In the genomic region with DNA sequence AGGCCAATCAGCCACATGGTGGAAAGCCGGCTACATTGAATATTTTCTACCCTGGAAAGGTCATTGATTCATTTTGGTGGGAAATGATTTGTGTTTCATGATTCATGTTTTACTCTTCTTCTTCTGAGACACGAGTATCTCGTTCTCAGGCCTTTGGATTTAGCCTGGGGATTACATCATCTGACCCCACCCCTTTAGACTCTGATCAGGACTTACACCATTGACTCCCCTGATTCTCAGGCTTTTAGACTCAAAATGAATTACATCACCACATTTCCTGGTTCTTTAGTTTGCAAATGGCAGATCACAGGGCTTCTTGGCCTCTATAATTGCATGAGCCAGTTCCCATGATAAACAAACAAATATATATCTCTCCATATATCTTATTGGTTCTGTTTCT, we compare ENCODE assay signal across 35 cellular contexts.
"Had no signal": no experiment of that assay in that cellular context is flagged by ENCODE, and none has a peak within 500 bp of the region (broad histone marks: within the 10 kb centered on the region; RNA-seq: fewer than 3 reads in every experiment).

No MANE protein-coding gene starts in this region.

- H3K9me3 ChIP-seq: body of pancreas, ovary had no signal

- DNase-seq: activated CD4-positive, alpha-beta T cell treated with anti-CD3 and anti-CD28 coated beads for 1 hour; activated CD4-positive, alpha-beta T cell treated with anti-CD3 and anti-CD28 coated beads, Interleukin-2, amount 10 ng/mL, durations not matched to agents 7 days and 5 days; activated CD8-positive, alpha-beta T cell treated with anti-CD3 and anti-CD28 coated beads for 36 hours; activated gamma-delta T cell treated with Interleukin-2 at 50 U/mL for 16 hours; activated T-cell treated with anti-CD3 and anti-CD28 coated beads, Interleukin-2, amount 50 U/mL, for 4 hours; anterior cingulate cortex; body of pancreas; cerebellar nuclear complex; dorsolateral prefrontal cortex; effector memory CD4-positive, alpha-beta T cell; foreskin keratinocyte; heart right ventricle; left colon; mammary epithelial cell; naive B cell; ovary; retina; sigmoid colon; stimulated activated CD4-positive, alpha-beta T cell treated with anti-CD3 and anti-CD28 coated beads, Interleukin-1b, Interleukin-23, amount 100 ng/mL, for 48 hours; stimulated activated CD4-positive, alpha-beta T cell treated with anti-CD3 and anti-CD28 coated beads, Interleukin-4, amount 100 ng/mL, for 4 hours; stimulated activated CD8-positive, alpha-beta memory T cell treated with anti-CD3 and anti-CD28 coated beads, Interleukin-4, amount 100 ng/mL, for 48 hours; stimulated activated naive CD8-positive, alpha-beta T cell treated with anti-CD3 and anti-CD28 coated beads, Interleukin-15, amount 100 ng/mL, for 72 hours; substantia nigra; T-helper 17 cell; upper lobe of left lung had no signal

- H3K4me3 Mint-ChIP-seq: activated CD4-positive, alpha-beta T cell treated with anti-CD3 and anti-CD28 coated beads, Interleukin-2, amount 10 ng/mL, durations not matched to agents 7 days and 5 days; activated CD8-positive, alpha-beta T cell treated with anti-CD3 and anti-CD28 coated beads for 36 hours; activated T-cell treated with anti-CD3 and anti-CD28 coated beads, Interleukin-2, amount 50 U/mL, for 4 hours; activated T-helper 17 cell treated with anti-CD3 and anti-CD28 coated beads, Interleukin-2, amount 50 U/mL, for 72 hours; mesothelial cell of epicardium; naive B cell; stimulated activated memory B cell treated with anti-CD40 and anti-IgM and Interleukin-4, amounts not matched to agents 10 μg/mL and 1 μg/mL and 100 μg/mL, for 72 hours; stimulated activated naive CD8-positive, alpha-beta T cell treated with anti-CD3 and anti-CD28 coated beads, Interleukin-15, amount 100 ng/mL, for 72 hours; T-helper 17 cell; WTC11 had no signal

- H3K27me3 Mint-ChIP-seq: activated CD4-positive, alpha-beta T cell treated with anti-CD3 and anti-CD28 coated beads, Interleukin-2, amount 10 ng/mL, durations not matched to agents 7 days and 5 days; activated T-helper 17 cell treated with anti-CD3 and anti-CD28 coated beads, Interleukin-2, amount 50 U/mL, for 72 hours; progenitor cell of endocrine pancreas; stimulated activated naive CD8-positive, alpha-beta T cell treated with anti-CD3 and anti-CD28 coated beads, Interleukin-15, amount 100 ng/mL, for 72 hours; T-helper 17 cell had no signal

- H3K4me1 ChIP-seq: body of pancreas, foreskin keratinocyte, heart right ventricle, sigmoid colon, upper lobe of left lung had no signal

- H3K27ac ChIP-seq: body of pancreas, cardiac muscle cell, coronary artery, dorsolateral prefrontal cortex, foreskin keratinocyte, heart right ventricle, ovary, sigmoid colon, upper lobe of left lung had no signal

- H3K36me3 Mint-ChIP-seq: mesothelial cell of epicardium; naive B cell; stimulated activated memory B cell treated with anti-CD40 and anti-IgM and Interleukin-4, amounts not matched to agents 10 μg/mL and 1 μg/mL and 100 μg/mL, for 72 hours had no signal

- H3K4me2 ChIP-seq: smooth muscle cell had no signal

- FAIRE-seq: islet of Langerhans had no signal

- H3K27ac Mint-ChIP-seq: activated CD4-positive, alpha-beta T cell treated with anti-CD3 and anti-CD28 coated beads, Interleukin-2, amount 10 ng/mL, durations not matched to agents 7 days and 5 days; activated CD8-positive, alpha-beta T cell treated with anti-CD3 and anti-CD28 coated beads for 36 hours; activated naive CD4-positive, alpha-beta T cell treated with anti-CD3 and anti-CD28 coated beads, Interleukin-2, amount 50 U/mL, for 72 hours; activated T-helper 17 cell treated with anti-CD3 and anti-CD28 coated beads, Interleukin-2, amount 50 U/mL, for 72 hours; mesothelial cell of epicardium; naive B cell; progenitor cell of endocrine pancreas; stimulated activated memory B cell treated with anti-CD40 and anti-IgM and Interleukin-4, amounts not matched to agents 10 μg/mL and 1 μg/mL and 100 μg/mL, for 72 hours; T-helper 17 cell; WTC11 had no signal

- H3K4me3 ChIP-seq: body of pancreas, cardiac muscle cell, coronary artery, dorsolateral prefrontal cortex, heart right ventricle, ovary, sigmoid colon, smooth muscle cell, upper lobe of left lung had no signal

- H3K27me3 ChIP-seq: body of pancreas, cardiac muscle cell, dorsolateral prefrontal cortex, foreskin keratinocyte, heart right ventricle, ovary, sigmoid colon, upper lobe of left lung had no signal

- H3K36me3 ChIP-seq: cardiac muscle cell, heart right ventricle, ovary, sigmoid colon, upper lobe of left lung had no signal

- ATAC-seq: activated CD8-positive, alpha-beta T cell treated with anti-CD3 and anti-CD28 coated beads for 36 hours; activated naive CD4-positive, alpha-beta T cell treated with anti-CD3 and anti-CD28 coated beads, Interleukin-2, amount 50 U/mL, for 72 hours; activated T-cell treated with anti-CD3 and anti-CD28 coated beads, Interleukin-2, amount 50 U/mL, for 4 hours; activated T-helper 17 cell treated with anti-CD3 and anti-CD28 coated beads, Interleukin-2, amount 50 U/mL, for 72 hours; body of pancreas; foreskin keratinocyte; heart right ventricle; left colon; stimulated activated memory B cell treated with anti-CD40 and anti-IgM and Interleukin-4, amounts not matched to agents 10 μg/mL and 1 μg/mL and 100 μg/mL, for 72 hours; stimulated activated naive CD8-positive, alpha-beta T cell treated with anti-CD3 and anti-CD28 coated beads, Interleukin-15, amount 100 ng/mL, for 72 hours; T-helper 17 cell; WTC11 had no signal

- H3K4me1 Mint-ChIP-seq: activated CD4-positive, alpha-beta T cell treated with anti-CD3 and anti-CD28 coated beads, Interleukin-2, amount 10 ng/mL, durations not matched to agents 7 days and 5 days; activated T-helper 17 cell treated with anti-CD3 and anti-CD28 coated beads, Interleukin-2, amount 50 U/mL, for 72 hours; mesothelial cell of epicardium; naive B cell; stimulated activated memory B cell treated with anti-CD40 and anti-IgM and Interleukin-4, amounts not matched to agents 10 μg/mL and 1 μg/mL and 100 μg/mL, for 72 hours; stimulated activated naive CD8-positive, alpha-beta T cell treated with anti-CD3 and anti-CD28 coated beads, Interleukin-15, amount 100 ng/mL, for 72 hours; T-helper 17 cell had no signal
